8 cellular contexts compared by ENCODE assay signal in the genomic region with DNA sequence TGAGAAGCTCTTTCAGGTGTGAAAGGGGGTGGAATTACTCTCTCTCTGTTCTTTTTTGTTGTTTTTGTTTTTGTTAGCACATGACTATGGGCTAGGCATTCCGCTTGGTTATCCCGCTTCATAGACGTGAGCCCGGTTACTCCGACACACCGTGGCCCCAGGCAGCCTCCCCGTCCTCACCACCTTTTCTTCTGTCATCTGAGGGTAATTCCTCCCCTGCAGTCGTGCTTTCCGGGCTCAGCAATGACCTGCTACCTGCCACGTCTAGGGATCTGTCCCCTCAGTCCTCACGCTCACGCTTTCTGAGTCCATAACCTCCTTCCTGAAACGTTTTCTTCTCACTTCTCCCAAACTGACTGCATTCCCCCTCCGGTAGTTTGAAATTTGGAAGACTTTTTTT. TPM values are rescaled to one million over a fixed set of nuclear protein-coding genes. Genes with fewer than 3 reads are reported as not detected.
A peak's percentile ranks its signal among the peaks of the same experiment; 100 is the strongest.
DNase-seq lines count a peak whose midpoint lies in the region; TF ChIP-seq lines count a peak whose summit lies in the region.

No MANE protein-coding gene starts in this region.

- no peak overlapping the region for H3K27ac ChIP-seq in trophoblast cell (ENCODE audit: low read depth, low read length)

- H3K4me3 ChIP-seq in epithelial cell of esophagus (ENCODE audit: low read length): peak overlapping the region; percentile 50
- peak overlapping the region; percentile 59 for H3K4me3 ChIP-seq in trophoblast cell (ENCODE audit: low read depth, low read length)

- H2AK5ac ChIP-seq in trophoblast cell (ENCODE audit: low read length): no peak overlapping the region

- no CpG with 5 or more reads among the region's 14 CpGs for WGBS in trophoblast cell (ENCODE audit: extremely low coverage, insufficient coverage, insufficient read length)

- peak overlapping the region; percentile 91 for H3K4me3 Mint-ChIP-seq in T-helper 2 cell treated with Interferon-gamma antibody and Interleukin-4, amounts not matched to agents 5 μg/mL and 100 μg/mL, for 36 hours

- DNase-seq in T-helper 2 cell treated with Interferon-gamma antibody and Interleukin-4, amounts not matched to agents 5 μg/mL and 100 μg/mL, for 36 hours (ENCODE audit: low spot score): no peak
- no peak for DNase-seq in epithelial cell of esophagus (ENCODE audit: low read depth)
- peak in 1 of 2 donors; percentile 15 for DNase-seq in trophoblast cell
- no peak for DNase-seq in NOMO-1 treated with DMSO at 0.1 percent for 48 hours (lab: John Stamatoyannopoulos, UW; ENCODE audit: unreplicated experiment)
- DNase-seq in retina: no peak
- DNase-seq in DMS114 treated with DMSO at 0.1 percent for 48 hours (lab: John Stamatoyannopoulos, UW; ENCODE audit: unreplicated experiment): no peak
- no peak for DNase-seq in SKM-1 (lab: John Stamatoyannopoulos, UW; ENCODE audit: unreplicated experiment)

- H3K36me3 ChIP-seq in ES-I3 (ENCODE audit: insufficient read depth, low read length): no peaks in the 10 kb centered on the region
- H3K36me3 ChIP-seq in trophoblast cell (ENCODE audit: control insufficient read depth in 1 of 2, insufficient read depth in 2 of 2, low read length in 2 of 2): peaks cover 2 to 3% of the 10 kb centered on the region in 2 experiments

- no peak overlapping the region for H3K4ac ChIP-seq in trophoblast cell (ENCODE audit: low read depth, low read length)

- no peaks in the 10 kb centered on the region for H3K9me3 ChIP-seq in ES-I3 (ENCODE audit: control insufficient read depth, insufficient read depth, low read length)
- H3K9me3 ChIP-seq in trophoblast cell (ENCODE audit: insufficient read depth, low read depth, low read length): no peaks in the 10 kb centered on the region

- H3K36me3 Mint-ChIP-seq in T-helper 2 cell treated with Interferon-gamma antibody and Interleukin-4, amounts not matched to agents 5 μg/mL and 100 μg/mL, for 36 hours (ENCODE audit: low read depth): peaks cover 14% of the 10 kb centered on the region

- peaks cover 24% of the 10 kb centered on the region for H3K27me3 Mint-ChIP-seq in T-helper 2 cell treated with Interferon-gamma antibody and Interleukin-4, amounts not matched to agents 5 μg/mL and 100 μg/mL, for 36 hours (ENCODE audit: low read depth)

- H3K9ac ChIP-seq in ES-I3 (ENCODE audit: low read depth, low read length) (peak overlapping the region; percentile 36), trophoblast cell (ENCODE audit: low read length) (peak overlapping the region; percentile 44)

- no peak overlapping the region for H2BK12ac ChIP-seq in trophoblast cell (ENCODE audit: low read length)

- no peak overlapping the region for H4K8ac ChIP-seq in trophoblast cell (ENCODE audit: low read depth, low read length)

- no peak overlapping the region for H3K14ac ChIP-seq in trophoblast cell (ENCODE audit: low read length)

- peak overlapping the region; percentile 79 for H3K27ac Mint-ChIP-seq in T-helper 2 cell treated with Interferon-gamma antibody and Interleukin-4, amounts not matched to agents 5 μg/mL and 100 μg/mL, for 36 hours

- H2AFZ ChIP-seq in trophoblast cell (ENCODE audit: insufficient read depth, low read length, poor library complexity): peak overlapping the region; percentile 47

- H3K27me3 ChIP-seq in trophoblast cell (ENCODE audit: insufficient read depth, low read length): no peaks in the 10 kb centered on the region

- no peaks in the 10 kb centered on the region for H3K9me3 Mint-ChIP-seq in T-helper 2 cell treated with Interferon-gamma antibody and Interleukin-4, amounts not matched to agents 5 μg/mL and 100 μg/mL, for 36 hours

- H3K4me1 Mint-ChIP-seq in T-helper 2 cell treated with Interferon-gamma antibody and Interleukin-4, amounts not matched to agents 5 μg/mL and 100 μg/mL, for 36 hours (ENCODE audit: low read depth): peaks cover 31% of the 10 kb centered on the region

- H2BK5ac ChIP-seq in trophoblast cell (ENCODE audit: low read depth, low read length, poor library complexity): no peak overlapping the region

- H3K18ac ChIP-seq in trophoblast cell (ENCODE audit: low read length): no peak overlapping the region

- no peak for TF ChIP-seq CTCF in epithelial cell of esophagus (IDR thresholded peaks at IDR 0.05; ENCODE audit: insufficient read depth, low read depth, low read length, missing control alignments)

- H3K4me1 ChIP-seq in ES-I3 (ENCODE audit: insufficient read depth, low read length): peaks cover 29% of the 10 kb centered on the region
- peaks cover 7 to 9% of the 10 kb centered on the region in 2 experiments for H3K4me1 ChIP-seq in trophoblast cell (ENCODE audit: control insufficient read depth in 1 of 2, insufficient read depth in 2 of 2, low read length in 2 of 2)

- H3K4me2 ChIP-seq in trophoblast cell (ENCODE audit: low read length): peak overlapping the region; percentile 58

- no peak overlapping the region for H2BK120ac ChIP-seq in trophoblast cell (ENCODE audit: insufficient read depth, low read length, poor library complexity)

- H4K91ac ChIP-seq in trophoblast cell (ENCODE audit: low read depth, low read length): no peak overlapping the region

- peaks cover 15% of the 10 kb centered on the region for H3K79me1 ChIP-seq in trophoblast cell (ENCODE audit: low read length)

- H3K23ac ChIP-seq in trophoblast cell (ENCODE audit: low read length): no peak overlapping the region

- peaks cover 12% of the 10 kb centered on the region for H3K79me2 ChIP-seq in trophoblast cell (ENCODE audit: control insufficient read depth, insufficient read depth, low read length, poor library complexity)

- H4K12ac ChIP-seq in trophoblast cell (ENCODE audit: low read depth, low read length): no peak overlapping the region

RNA-seq across cellular contexts. Expression of gene REST, which starts 0.7 kb away (rescaled TPM):
- polyA plus RNA-seq in trophoblast cell (2013): 33.4 and 34.4 TPM in 2 replicates
